ENCODE assay signal across 1 cellular context in the genomic region with DNA sequence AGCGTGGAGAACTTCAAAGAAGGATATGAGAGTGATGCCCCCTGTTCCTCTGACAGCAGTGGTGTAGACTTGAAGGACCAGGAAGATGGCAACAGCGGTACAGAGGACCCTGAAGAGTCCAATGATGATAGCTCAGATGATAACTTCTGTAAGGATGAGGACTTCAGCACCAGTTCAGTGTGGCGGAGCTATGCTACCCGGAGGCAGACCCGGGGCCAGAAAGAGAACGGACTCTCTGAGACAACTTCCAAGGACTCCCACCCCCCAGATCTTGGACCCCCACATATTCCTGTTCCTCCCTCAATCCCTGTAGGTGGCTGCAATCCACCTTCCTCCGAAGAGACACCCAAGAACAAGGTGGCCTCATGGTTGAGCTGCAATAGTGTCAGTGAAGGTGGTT.
TF ChIP-seq lines count a peak whose summit lies in the region.

No MANE protein-coding gene starts in this region.

TF ChIP-seq in GM12878, 131 proteins besides CTCF, POLR2A, EP300 and RAD21:
- TF ChIP-seq, protein P1, sequence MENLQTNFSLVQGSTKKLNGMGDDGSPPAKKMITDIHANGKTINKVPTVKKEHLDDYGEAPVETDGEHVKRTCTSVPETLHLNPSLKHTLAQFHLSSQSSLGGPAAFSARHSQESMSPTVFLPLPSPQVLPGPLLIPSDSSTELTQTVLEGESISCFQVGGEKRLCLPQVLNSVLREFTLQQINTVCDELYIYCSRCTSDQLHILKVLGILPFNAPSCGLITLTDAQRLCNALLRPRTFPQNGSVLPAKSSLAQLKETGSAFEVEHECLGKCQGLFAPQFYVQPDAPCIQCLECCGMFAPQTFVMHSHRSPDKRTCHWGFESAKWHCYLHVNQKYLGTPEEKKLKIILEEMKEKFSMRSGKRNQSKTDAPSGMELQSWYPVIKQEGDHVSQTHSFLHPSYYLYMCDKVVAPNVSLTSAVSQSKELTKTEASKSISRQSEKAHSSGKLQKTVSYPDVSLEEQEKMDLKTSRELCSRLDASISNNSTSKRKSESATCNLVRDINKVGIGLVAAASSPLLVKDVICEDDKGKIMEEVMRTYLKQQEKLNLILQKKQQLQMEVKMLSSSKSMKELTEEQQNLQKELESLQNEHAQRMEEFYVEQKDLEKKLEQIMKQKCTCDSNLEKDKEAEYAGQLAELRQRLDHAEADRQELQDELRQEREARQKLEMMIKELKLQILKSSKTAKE (IDR thresholded peaks at IDR 0.05; ENCODE audit: low read depth, poor library complexity, severe bottlenecking): no peak
- TF ChIP-seq, protein P2, sequence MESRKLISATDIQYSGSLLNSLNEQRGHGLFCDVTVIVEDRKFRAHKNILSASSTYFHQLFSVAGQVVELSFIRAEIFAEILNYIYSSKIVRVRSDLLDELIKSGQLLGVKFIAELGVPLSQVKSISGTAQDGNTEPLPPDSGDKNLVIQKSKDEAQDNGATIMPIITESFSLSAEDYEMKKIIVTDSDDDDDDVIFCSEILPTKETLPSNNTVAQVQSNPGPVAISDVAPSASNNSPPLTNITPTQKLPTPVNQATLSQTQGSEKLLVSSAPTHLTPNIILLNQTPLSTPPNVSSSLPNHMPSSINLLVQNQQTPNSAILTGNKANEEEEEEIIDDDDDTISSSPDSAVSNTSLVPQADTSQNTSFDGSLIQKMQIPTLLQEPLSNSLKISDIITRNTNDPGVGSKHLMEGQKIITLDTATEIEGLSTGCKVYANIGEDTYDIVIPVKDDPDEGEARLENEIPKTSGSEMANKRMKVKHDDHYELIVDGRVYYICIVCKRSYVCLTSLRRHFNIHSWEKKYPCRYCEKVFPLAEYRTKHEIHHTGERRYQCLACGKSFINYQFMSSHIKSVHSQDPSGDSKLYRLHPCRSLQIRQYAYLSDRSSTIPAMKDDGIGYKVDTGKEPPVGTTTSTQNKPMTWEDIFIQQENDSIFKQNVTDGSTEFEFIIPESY (IDR thresholded peaks at IDR 0.05): no peak
- TF ChIP-seq, protein P3, sequence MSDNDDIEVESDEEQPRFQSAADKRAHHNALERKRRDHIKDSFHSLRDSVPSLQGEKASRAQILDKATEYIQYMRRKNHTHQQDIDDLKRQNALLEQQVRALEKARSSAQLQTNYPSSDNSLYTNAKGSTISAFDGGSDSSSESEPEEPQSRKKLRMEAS (IDR thresholded peaks at IDR 0.05; ENCODE audit: low read depth, low read length): no peak
- no peak for TF ChIP-seq SREBF1 (IDR thresholded peaks at IDR 0.05; ENCODE audit: low read length)
- no peak for TF ChIP-seq PAX5 (IDR thresholded peaks at IDR 0.05; ENCODE audit: borderline replicate concordance, low read depth, low read length)
TF ChIP-seq in GM12878: peak in this region for 0.
